In genomic region chr18:37396981-37397720, GRCh38 we compare ENCODE assay signal across 22 cellular contexts.
"Had no signal": no experiment of that assay in that cellular context is flagged by ENCODE, and none has a peak within 500 bp of the region (broad histone marks: within the 10 kb centered on the region; RNA-seq: fewer than 3 reads in every experiment).

No MANE protein-coding gene starts in this region.

- H3K27ac Mint-ChIP-seq: activated CD4-positive, alpha-beta T cell treated with anti-CD3 and anti-CD28 coated beads, Interleukin-2, amount 10 ng/mL, durations not matched to agents 24 days and 14 days; naive B cell; stimulated activated effector memory CD8-positive, alpha-beta T cell treated with anti-CD3 and anti-CD28 coated beads, Interleukin-12 subunit alpha, Interleukin-12 subunit beta, amount 100 ng/mL, for 72 hours; type B pancreatic cell had no signal

- H3K4me3 Mint-ChIP-seq: activated CD4-positive, alpha-beta T cell treated with anti-CD3 and anti-CD28 coated beads, Interleukin-2, amount 10 ng/mL, durations not matched to agents 24 days and 14 days; naive B cell; stimulated activated effector memory CD8-positive, alpha-beta T cell treated with anti-CD3 and anti-CD28 coated beads, Interleukin-12 subunit alpha, Interleukin-12 subunit beta, amount 100 ng/mL, for 72 hours; type B pancreatic cell had no signal

- H3K36me3 ChIP-seq: ascending aorta, pancreas, right lobe of liver, stomach had no signal

- H3K4me3 ChIP-seq: ascending aorta, hepatocyte, lung, pancreas, right lobe of liver, smooth muscle cell, stomach had no signal

- H3K36me3 Mint-ChIP-seq: naive B cell; stimulated activated effector memory CD8-positive, alpha-beta T cell treated with anti-CD3 and anti-CD28 coated beads, Interleukin-12 subunit alpha, Interleukin-12 subunit beta, amount 100 ng/mL, for 72 hours; type B pancreatic cell had no signal

- H3K4me1 Mint-ChIP-seq: activated CD4-positive, alpha-beta T cell treated with anti-CD3 and anti-CD28 coated beads, Interleukin-2, amount 10 ng/mL, durations not matched to agents 24 days and 14 days had no signal

- H3K27ac ChIP-seq: ascending aorta, hepatocyte, pancreas, right lobe of liver, stomach had no signal

- H3K9me3 Mint-ChIP-seq: activated CD4-positive, alpha-beta T cell treated with anti-CD3 and anti-CD28 coated beads, Interleukin-2, amount 10 ng/mL, durations not matched to agents 24 days and 14 days; stimulated activated effector memory CD8-positive, alpha-beta T cell treated with anti-CD3 and anti-CD28 coated beads, Interleukin-12 subunit alpha, Interleukin-12 subunit beta, amount 100 ng/mL, for 72 hours; type B pancreatic cell had no signal

- DNase-seq: activated CD4-positive, alpha-beta T cell treated with anti-CD3 and anti-CD28 coated beads, Interleukin-2, amount 10 ng/mL, durations not matched to agents 24 days and 14 days; activated CD8-positive, alpha-beta memory T cell treated with anti-CD3 and anti-CD28 coated beads for 24 hours; activated CD8-positive, alpha-beta memory T cell treated with anti-CD3 and anti-CD28 coated beads, Interleukin-2, amount 50 U/mL, for 48 hours; activated effector memory CD4-positive, alpha-beta T cell treated with Interleukin-2 at 50 U/mL for 16 hours; activated naive CD4-positive, alpha-beta T cell treated with anti-CD3 and anti-CD28 coated beads, Interleukin-2, amount 50 U/mL, for 16 hours; activated T-cell treated with anti-CD3 and anti-CD28 coated beads, Interleukin-2, amount 50 U/mL, for 48 hours; cerebellar nuclear complex; effector CD8-positive, alpha-beta T cell; left colon; midbrain; naive B cell; right lobe of liver; stimulated activated CD4-positive, alpha-beta T cell treated with anti-CD3 and anti-CD28 coated beads, Interleukin-4, amount 100 ng/mL, for 24 hours; stomach; T1000 had no signal

- H3K4me1 ChIP-seq: pancreas, right lobe of liver had no signal

- H3K9me3 ChIP-seq: ascending aorta, pancreas, right lobe of liver, stomach had no signal

- H3K27me3 ChIP-seq: ascending aorta, pancreas, right lobe of liver had no signal
